Comparison of ENCODE assay signal across 1 cellular context in the genomic region with DNA sequence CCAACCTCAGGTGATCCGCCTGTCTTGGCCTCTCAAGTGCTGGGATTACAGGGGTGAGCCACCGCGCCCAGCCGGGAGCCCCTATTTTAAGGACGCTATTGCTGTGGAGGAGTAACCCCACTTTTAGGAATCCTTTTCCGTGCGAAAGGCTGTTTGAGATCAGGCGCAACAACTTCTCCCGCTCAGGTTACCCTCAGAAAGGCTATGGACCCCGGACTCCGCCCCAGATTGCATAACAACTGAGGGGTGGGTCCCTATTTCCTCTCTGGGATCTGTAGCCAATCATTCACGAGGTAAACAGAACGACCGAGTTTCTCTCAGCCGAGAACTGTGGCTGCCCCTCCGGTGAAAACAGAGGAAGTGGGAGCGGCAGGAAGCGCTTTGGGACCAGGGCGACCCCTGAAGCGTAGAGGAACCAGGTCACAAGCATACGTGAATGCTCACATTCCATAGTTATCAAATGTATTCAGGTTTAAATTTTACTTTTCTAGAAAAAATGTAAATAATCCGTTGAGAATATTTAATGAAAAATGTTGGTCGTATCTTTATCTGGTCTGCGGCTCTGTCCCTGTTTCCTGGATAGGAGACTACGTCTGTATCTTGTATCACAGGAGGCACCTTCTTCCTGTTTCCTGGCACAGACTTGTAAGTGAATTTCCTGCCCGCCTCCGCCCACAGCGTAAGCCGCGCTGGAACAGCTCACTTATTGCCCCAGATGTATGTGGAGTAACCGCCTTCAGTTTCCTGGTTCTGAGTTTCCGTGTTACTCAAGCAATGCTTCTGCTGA.
TF ChIP-seq lines count a peak whose summit lies in the region.

No MANE protein-coding gene starts in this region.

TF ChIP-seq in K562, 482 proteins besides CTCF, POLR2A, EP300 and RAD21 (continued from another document and continues in another):
- TF ChIP-seq, protein P1, sequence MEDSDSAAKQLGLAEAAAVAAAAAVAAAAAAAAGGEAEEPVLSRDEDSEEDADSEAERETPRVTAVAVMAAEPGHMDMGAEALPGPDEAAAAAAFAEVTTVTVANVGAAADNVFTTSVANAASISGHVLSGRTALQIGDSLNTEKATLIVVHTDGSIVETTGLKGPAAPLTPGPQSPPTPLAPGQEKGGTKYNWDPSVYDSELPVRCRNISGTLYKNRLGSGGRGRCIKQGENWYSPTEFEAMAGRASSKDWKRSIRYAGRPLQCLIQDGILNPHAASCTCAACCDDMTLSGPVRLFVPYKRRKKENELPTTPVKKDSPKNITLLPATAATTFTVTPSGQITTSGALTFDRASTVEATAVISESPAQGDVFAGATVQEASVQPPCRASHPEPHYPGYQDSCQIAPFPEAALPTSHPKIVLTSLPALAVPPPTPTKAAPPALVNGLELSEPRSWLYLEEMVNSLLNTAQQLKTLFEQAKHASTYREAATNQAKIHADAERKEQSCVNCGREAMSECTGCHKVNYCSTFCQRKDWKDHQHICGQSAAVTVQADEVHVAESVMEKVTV (CRISPR knock-in tag; IDR thresholded peaks at IDR 0.05) = peak; percentile 18; the same call in 1 of the 2 replicates
- TF ChIP-seq STAT5B (CRISPR knock-in tag; IDR thresholded peaks at IDR 0.05) = no peak
- peak; percentile 75 for TF ChIP-seq GATA2 (CRISPR knock-in tag; IDR thresholded peaks at IDR 0.05)
- TF ChIP-seq ZEB2 (IDR thresholded peaks at IDR 0.05) = no peak
- TF ChIP-seq SRSF7 (optimal IDR thresholded peaks at IDR 0.05; ENCODE audit: low read depth, low read length) = no peak
- TF ChIP-seq TOE1 (IDR thresholded peaks at IDR 0.05; ENCODE audit: borderline replicate concordance) = no peak; the same call in 1 of the 2 replicates
- no peak for TF ChIP-seq TOE1 (CRISPR knock-in tag; IDR thresholded peaks at IDR 0.05; ENCODE audit: borderline replicate concordance, low read depth)
- TF ChIP-seq, protein P2, sequence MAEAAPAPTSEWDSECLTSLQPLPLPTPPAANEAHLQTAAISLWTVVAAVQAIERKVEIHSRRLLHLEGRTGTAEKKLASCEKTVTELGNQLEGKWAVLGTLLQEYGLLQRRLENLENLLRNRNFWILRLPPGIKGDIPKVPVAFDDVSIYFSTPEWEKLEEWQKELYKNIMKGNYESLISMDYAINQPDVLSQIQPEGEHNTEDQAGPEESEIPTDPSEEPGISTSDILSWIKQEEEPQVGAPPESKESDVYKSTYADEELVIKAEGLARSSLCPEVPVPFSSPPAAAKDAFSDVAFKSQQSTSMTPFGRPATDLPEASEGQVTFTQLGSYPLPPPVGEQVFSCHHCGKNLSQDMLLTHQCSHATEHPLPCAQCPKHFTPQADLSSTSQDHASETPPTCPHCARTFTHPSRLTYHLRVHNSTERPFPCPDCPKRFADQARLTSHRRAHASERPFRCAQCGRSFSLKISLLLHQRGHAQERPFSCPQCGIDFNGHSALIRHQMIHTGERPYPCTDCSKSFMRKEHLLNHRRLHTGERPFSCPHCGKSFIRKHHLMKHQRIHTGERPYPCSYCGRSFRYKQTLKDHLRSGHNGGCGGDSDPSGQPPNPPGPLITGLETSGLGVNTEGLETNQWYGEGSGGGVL (CRISPR knock-in tag; IDR thresholded peaks at IDR 0.05) = no peak
- peak; percentile 14; the same call in 1 of the 2 replicates for TF ChIP-seq LCOR (CRISPR knock-in tag; IDR thresholded peaks at IDR 0.05)
- peak; percentile 73; the same call in 1 of the 2 replicates for TF ChIP-seq GATAD2A (IDR thresholded peaks at IDR 0.05)
- TF ChIP-seq TAF15 (IDR thresholded peaks at IDR 0.05; ENCODE audit: low read depth, low read length) = no peak
- TF ChIP-seq MAFK (IDR thresholded peaks at IDR 0.05; ENCODE audit: low read length) = no peak
- peak; percentile 97 for TF ChIP-seq SPI1 (IDR thresholded peaks at IDR 0.05; ENCODE audit: borderline replicate concordance, low read depth, low read length)
- no peak for TF ChIP-seq ZNF316 (IDR thresholded peaks at IDR 0.05)
- TF ChIP-seq ZNF143 (CRISPR knock-in tag; IDR thresholded peaks at IDR 0.05) = no peak
- no peak for TF ChIP-seq ZNF586 (CRISPR knock-in tag; conservative IDR thresholded peaks at IDR 0.05)
- no peak for TF ChIP-seq CBX5 (IDR thresholded peaks at IDR 0.05; ENCODE audit: borderline replicate concordance, low read depth)
- no peak for TF ChIP-seq ZFP1 (CRISPR knock-in tag; IDR thresholded peaks at IDR 0.05)
- no peak; the same call in 1 of the 2 replicates for TF ChIP-seq ZNF766 (CRISPR knock-in tag; conservative IDR thresholded peaks at IDR 0.05)
- TF ChIP-seq BRF1 (IDR thresholded peaks at IDR 0.05; ENCODE audit: borderline replicate concordance, extremely low read depth, insufficient read length) = no peak
- no peak; a peak in 2 of 4 replicates for TF ChIP-seq HDAC1 (IDR thresholded peaks at IDR 0.05)
- TF ChIP-seq HDAC6 (IDR thresholded peaks at IDR 0.05; ENCODE audit: low read depth, low read length) = no peak
- 0 out of 2 replicates have a peak, but pooled peaks have one; percentile 32 for TF ChIP-seq STAT5A (IDR thresholded peaks at IDR 0.05; ENCODE audit: borderline replicate concordance, low read length)
- TF ChIP-seq ZNF263 (CRISPR knock-in tag; IDR thresholded peaks at IDR 0.05; ENCODE audit: borderline replicate concordance) = no peak; the same call in 1 of the 2 replicates
- no peak for TF ChIP-seq NCOA2 (IDR thresholded peaks at IDR 0.05; ENCODE audit: partially characterized antibody in 2 of 2)
- TF ChIP-seq, protein P3, sequence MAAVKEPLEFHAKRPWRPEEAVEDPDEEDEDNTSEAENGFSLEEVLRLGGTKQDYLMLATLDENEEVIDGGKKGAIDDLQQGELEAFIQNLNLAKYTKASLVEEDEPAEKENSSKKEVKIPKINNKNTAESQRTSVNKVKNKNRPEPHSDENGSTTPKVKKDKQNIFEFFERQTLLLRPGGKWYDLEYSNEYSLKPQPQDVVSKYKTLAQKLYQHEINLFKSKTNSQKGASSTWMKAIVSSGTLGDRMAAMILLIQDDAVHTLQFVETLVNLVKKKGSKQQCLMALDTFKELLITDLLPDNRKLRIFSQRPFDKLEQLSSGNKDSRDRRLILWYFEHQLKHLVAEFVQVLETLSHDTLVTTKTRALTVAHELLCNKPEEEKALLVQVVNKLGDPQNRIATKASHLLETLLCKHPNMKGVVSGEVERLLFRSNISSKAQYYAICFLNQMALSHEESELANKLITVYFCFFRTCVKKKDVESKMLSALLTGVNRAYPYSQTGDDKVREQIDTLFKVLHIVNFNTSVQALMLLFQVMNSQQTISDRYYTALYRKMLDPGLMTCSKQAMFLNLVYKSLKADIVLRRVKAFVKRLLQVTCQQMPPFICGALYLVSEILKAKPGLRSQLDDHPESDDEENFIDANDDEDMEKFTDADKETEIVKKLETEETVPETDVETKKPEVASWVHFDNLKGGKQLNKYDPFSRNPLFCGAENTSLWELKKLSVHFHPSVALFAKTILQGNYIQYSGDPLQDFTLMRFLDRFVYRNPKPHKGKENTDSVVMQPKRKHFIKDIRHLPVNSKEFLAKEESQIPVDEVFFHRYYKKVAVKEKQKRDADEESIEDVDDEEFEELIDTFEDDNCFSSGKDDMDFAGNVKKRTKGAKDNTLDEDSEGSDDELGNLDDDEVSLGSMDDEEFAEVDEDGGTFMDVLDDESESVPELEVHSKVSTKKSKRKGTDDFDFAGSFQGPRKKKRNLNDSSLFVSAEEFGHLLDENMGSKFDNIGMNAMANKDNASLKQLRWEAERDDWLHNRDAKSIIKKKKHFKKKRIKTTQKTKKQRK (IDR thresholded peaks at IDR 0.05; ENCODE audit: borderline replicate concordance, low read depth, low read length) = no peak
- TF ChIP-seq HDAC3 (IDR thresholded peaks at IDR 0.05; ENCODE audit: borderline replicate concordance, partially characterized antibody) = peak; percentile 96
- TF ChIP-seq TAF9B (IDR thresholded peaks at IDR 0.05; ENCODE audit: partially characterized antibody) = peak; percentile 83
- TF ChIP-seq FOXM1 (IDR thresholded peaks at IDR 0.05; ENCODE audit: low read depth) = 0 out of 2 replicates have a peak, but pooled peaks have one; percentile 24
- no peak for TF ChIP-seq FOXM1 (CRISPR knock-in tag; IDR thresholded peaks at IDR 0.05; ENCODE audit: low read depth)
- TF ChIP-seq, protein P4, sequence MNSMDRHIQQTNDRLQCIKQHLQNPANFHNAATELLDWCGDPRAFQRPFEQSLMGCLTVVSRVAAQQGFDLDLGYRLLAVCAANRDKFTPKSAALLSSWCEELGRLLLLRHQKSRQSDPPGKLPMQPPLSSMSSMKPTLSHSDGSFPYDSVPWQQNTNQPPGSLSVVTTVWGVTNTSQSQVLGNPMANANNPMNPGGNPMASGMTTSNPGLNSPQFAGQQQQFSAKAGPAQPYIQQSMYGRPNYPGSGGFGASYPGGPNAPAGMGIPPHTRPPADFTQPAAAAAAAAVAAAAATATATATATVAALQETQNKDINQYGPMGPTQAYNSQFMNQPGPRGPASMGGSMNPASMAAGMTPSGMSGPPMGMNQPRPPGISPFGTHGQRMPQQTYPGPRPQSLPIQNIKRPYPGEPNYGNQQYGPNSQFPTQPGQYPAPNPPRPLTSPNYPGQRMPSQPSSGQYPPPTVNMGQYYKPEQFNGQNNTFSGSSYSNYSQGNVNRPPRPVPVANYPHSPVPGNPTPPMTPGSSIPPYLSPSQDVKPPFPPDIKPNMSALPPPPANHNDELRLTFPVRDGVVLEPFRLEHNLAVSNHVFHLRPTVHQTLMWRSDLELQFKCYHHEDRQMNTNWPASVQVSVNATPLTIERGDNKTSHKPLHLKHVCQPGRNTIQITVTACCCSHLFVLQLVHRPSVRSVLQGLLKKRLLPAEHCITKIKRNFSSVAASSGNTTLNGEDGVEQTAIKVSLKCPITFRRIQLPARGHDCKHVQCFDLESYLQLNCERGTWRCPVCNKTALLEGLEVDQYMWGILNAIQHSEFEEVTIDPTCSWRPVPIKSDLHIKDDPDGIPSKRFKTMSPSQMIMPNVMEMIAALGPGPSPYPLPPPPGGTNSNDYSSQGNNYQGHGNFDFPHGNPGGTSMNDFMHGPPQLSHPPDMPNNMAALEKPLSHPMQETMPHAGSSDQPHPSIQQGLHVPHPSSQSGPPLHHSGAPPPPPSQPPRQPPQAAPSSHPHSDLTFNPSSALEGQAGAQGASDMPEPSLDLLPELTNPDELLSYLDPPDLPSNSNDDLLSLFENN (IDR thresholded peaks at IDR 0.05; ENCODE audit: low read depth in 2 of 2, low read length in 2 of 2) = no peak
- no peak for TF ChIP-seq HNRNPUL1 (IDR thresholded peaks at IDR 0.05; ENCODE audit: low read length)
- peak; percentile 51; the same call in 1 of the 2 replicates for TF ChIP-seq FOXJ2 (tag; IDR thresholded peaks at IDR 0.05)
- no peak for TF ChIP-seq GTF2A2 (tag; IDR thresholded peaks at IDR 0.05)
- TF ChIP-seq ZNF347 (CRISPR knock-in tag; IDR thresholded peaks at IDR 0.05; ENCODE audit: low read depth) = no peak
- TF ChIP-seq EWSR1 (IDR thresholded peaks at IDR 0.05; ENCODE audit: borderline replicate concordance, low read depth, partially characterized antibody) = no peak
- TF ChIP-seq ZC3H11A (IDR thresholded peaks at IDR 0.05; ENCODE audit: low read depth, low read length) = 0 out of 2 replicates have a peak, but pooled peaks have one; percentile 12
- peak; percentile 73 for TF ChIP-seq TCF3 (CRISPR knock-in tag; IDR thresholded peaks at IDR 0.05)
- TF ChIP-seq, protein P5, sequence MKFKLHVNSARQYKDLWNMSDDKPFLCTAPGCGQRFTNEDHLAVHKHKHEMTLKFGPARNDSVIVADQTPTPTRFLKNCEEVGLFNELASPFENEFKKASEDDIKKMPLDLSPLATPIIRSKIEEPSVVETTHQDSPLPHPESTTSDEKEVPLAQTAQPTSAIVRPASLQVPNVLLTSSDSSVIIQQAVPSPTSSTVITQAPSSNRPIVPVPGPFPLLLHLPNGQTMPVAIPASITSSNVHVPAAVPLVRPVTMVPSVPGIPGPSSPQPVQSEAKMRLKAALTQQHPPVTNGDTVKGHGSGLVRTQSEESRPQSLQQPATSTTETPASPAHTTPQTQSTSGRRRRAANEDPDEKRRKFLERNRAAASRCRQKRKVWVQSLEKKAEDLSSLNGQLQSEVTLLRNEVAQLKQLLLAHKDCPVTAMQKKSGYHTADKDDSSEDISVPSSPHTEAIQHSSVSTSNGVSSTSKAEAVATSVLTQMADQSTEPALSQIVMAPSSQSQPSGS (CRISPR knock-in tag; IDR thresholded peaks at IDR 0.05) = no peak
- TF ChIP-seq, protein P6, sequence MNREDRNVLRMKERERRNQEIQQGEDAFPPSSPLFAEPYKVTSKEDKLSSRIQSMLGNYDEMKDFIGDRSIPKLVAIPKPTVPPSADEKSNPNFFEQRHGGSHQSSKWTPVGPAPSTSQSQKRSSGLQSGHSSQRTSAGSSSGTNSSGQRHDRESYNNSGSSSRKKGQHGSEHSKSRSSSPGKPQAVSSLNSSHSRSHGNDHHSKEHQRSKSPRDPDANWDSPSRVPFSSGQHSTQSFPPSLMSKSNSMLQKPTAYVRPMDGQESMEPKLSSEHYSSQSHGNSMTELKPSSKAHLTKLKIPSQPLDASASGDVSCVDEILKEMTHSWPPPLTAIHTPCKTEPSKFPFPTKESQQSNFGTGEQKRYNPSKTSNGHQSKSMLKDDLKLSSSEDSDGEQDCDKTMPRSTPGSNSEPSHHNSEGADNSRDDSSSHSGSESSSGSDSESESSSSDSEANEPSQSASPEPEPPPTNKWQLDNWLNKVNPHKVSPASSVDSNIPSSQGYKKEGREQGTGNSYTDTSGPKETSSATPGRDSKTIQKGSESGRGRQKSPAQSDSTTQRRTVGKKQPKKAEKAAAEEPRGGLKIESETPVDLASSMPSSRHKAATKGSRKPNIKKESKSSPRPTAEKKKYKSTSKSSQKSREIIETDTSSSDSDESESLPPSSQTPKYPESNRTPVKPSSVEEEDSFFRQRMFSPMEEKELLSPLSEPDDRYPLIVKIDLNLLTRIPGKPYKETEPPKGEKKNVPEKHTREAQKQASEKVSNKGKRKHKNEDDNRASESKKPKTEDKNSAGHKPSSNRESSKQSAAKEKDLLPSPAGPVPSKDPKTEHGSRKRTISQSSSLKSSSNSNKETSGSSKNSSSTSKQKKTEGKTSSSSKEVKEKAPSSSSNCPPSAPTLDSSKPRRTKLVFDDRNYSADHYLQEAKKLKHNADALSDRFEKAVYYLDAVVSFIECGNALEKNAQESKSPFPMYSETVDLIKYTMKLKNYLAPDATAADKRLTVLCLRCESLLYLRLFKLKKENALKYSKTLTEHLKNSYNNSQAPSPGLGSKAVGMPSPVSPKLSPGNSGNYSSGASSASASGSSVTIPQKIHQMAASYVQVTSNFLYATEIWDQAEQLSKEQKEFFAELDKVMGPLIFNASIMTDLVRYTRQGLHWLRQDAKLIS (CRISPR knock-in tag; IDR thresholded peaks at IDR 0.05) = no peak
- peak; percentile 90 for TF ChIP-seq ZNF589 (CRISPR knock-in tag; IDR thresholded peaks at IDR 0.05; ENCODE audit: low read depth)
- TF ChIP-seq ZNF444 (CRISPR knock-in tag; IDR thresholded peaks at IDR 0.05) = no peak
- peak in 1 of 2 experiments; percentile 40; a peak in 3 of 4 replicates for TF ChIP-seq TBL1XR1 (IDR thresholded peaks at IDR 0.05; ENCODE audit: low read length in 2 of 2)
- no peak for TF ChIP-seq NFIX (CRISPR knock-in tag; IDR thresholded peaks at IDR 0.05; ENCODE audit: low read depth)
